Comparison of ENCODE assay signal across 15 cellular contexts in the genomic region with DNA sequence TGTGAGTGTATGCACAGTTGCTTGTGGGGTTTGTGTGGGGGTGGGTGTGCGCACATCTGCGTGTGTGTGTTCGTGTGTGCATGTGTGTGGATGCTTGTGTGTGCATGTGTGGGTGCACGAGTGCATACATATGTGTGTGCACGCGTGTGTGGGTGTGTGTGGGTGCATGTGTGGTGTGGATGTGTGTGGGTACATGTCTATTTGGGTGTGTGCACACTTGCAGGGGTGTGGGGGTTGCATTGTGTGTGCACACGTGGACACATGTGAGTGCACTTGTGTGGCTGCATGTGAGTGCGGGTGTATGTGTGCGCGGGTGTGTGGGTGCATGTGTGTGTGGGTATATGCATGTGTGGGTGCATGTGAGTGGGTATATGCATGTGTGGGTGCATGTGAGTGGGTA.
"Had no signal": no experiment of that assay in that cellular context is flagged by ENCODE, and none has a peak within 500 bp of the region (broad histone marks: within the 10 kb centered on the region; RNA-seq: fewer than 3 reads in every experiment).

No MANE protein-coding gene starts in this region.

- H3K4me3 ChIP-seq: gastroesophageal sphincter, left lung, tibial nerve had no signal

- DNase-seq: activated CD4-positive, alpha-beta T cell treated with anti-CD3 and anti-CD28 coated beads, Interleukin-2, amount 50 U/mL, for 1 hour; activated CD4-positive, CD25-positive, alpha-beta regulatory T cell; activated naive CD4-positive, alpha-beta T cell treated with Interleukin-2 at 50 U/mL for 16 hours; anterior cingulate cortex; mesenchymal stem cell; stimulated activated CD4-positive, alpha-beta T cell treated with anti-CD3 and anti-CD28 coated beads, Interleukin-15, amount 100 ng/mL, for 24 hours; stimulated activated CD4-positive, alpha-beta T cell treated with anti-CD3 and anti-CD28 coated beads, Interleukin-4, amount 100 ng/mL, for 1 hour; stimulated activated naive B cell treated with anti-CD40 and anti-IgM and Interleukin-4, amounts not matched to agents 10 μg/mL and 1 μg/mL and 100 μg/mL, for 72 hours; SW 1271 had no signal

- H3K27me3 ChIP-seq: gastroesophageal sphincter, left lung, tibial nerve had no signal

- H3K4me1 Mint-ChIP-seq: nephron had no signal

- H3K9me3 Mint-ChIP-seq: stimulated activated naive B cell treated with anti-CD40 and anti-IgM and Interleukin-4, amounts not matched to agents 10 μg/mL and 1 μg/mL and 100 μg/mL, for 72 hours had no signal

- FAIRE-seq: islet of Langerhans had no signal

- H3K4me1 ChIP-seq: left lung had no signal

- H3K4me3 Mint-ChIP-seq: activated T-helper 1 cell treated with anti-CD3 and anti-CD28 coated beads, Interleukin-12 subunit alpha, Interleukin-12 subunit beta, Interleukin-2, Interleukin-4 antibody, amounts not matched to agents 30 ng/mL and 10 ng/mL and 1 ng/mL, durations not matched to agents 14 hours and 24 hours and 36 hours; nephron; stimulated activated naive B cell treated with anti-CD40 and anti-IgM and Interleukin-4, amounts not matched to agents 10 μg/mL and 1 μg/mL and 100 μg/mL, for 72 hours had no signal

- H3K9me3 ChIP-seq: gastroesophageal sphincter, left lung, tibial nerve had no signal

- H3K27ac Mint-ChIP-seq: activated T-helper 1 cell treated with anti-CD3 and anti-CD28 coated beads, Interleukin-12 subunit alpha, Interleukin-12 subunit beta, Interleukin-2, Interleukin-4 antibody, amounts not matched to agents 30 ng/mL and 10 ng/mL and 1 ng/mL, durations not matched to agents 14 hours and 24 hours and 36 hours; nephron; stimulated activated naive B cell treated with anti-CD40 and anti-IgM and Interleukin-4, amounts not matched to agents 10 μg/mL and 1 μg/mL and 100 μg/mL, for 72 hours had no signal

- H3K27ac ChIP-seq: gastroesophageal sphincter, left lung had no signal

- ATAC-seq: gastroesophageal sphincter; left lung; stimulated activated naive B cell treated with anti-CD40 and anti-IgM and Interleukin-4, amounts not matched to agents 10 μg/mL and 1 μg/mL and 100 μg/mL, for 72 hours had no signal

- H3K27me3 Mint-ChIP-seq: stimulated activated naive B cell treated with anti-CD40 and anti-IgM and Interleukin-4, amounts not matched to agents 10 μg/mL and 1 μg/mL and 100 μg/mL, for 72 hours had no signal
